In genomic region chr7:28124413-28124812, GRCh38 we compare ENCODE assay signal across 19 cellular contexts.
"Had no signal": no experiment of that assay in that cellular context is flagged by ENCODE, and none has a peak within 500 bp of the region (broad histone marks: within the 10 kb centered on the region; RNA-seq: fewer than 3 reads in every experiment).

No MANE protein-coding gene starts in this region.

- H3K27ac Mint-ChIP-seq: dendritic cell treated with granulocyte-macrophage colony-stimulating factor and Interleukin-4, amounts not matched to agents 40 ng/mL and 50 ng/mL, for 4 days; progenitor cell of endocrine pancreas; stimulated activated naive CD8-positive, alpha-beta T cell treated with anti-CD3 and anti-CD28 coated beads, Interleukin-15, Interleukin-2, amounts not matched to agents 100 ng/mL and 50 ng/mL, for 24 hours had no signal

- H3K9me3 Mint-ChIP-seq: dendritic cell treated with granulocyte-macrophage colony-stimulating factor and Interleukin-4, amounts not matched to agents 40 ng/mL and 50 ng/mL, for 4 days; naive B cell; neural crest cell had no signal

- H3K27me3 Mint-ChIP-seq: dendritic cell treated with granulocyte-macrophage colony-stimulating factor and Interleukin-4, amounts not matched to agents 40 ng/mL and 50 ng/mL, for 4 days; naive B cell; progenitor cell of endocrine pancreas; stimulated activated naive CD8-positive, alpha-beta T cell treated with anti-CD3 and anti-CD28 coated beads, Interleukin-15, Interleukin-2, amounts not matched to agents 100 ng/mL and 50 ng/mL, for 24 hours had no signal

- H3K27ac ChIP-seq: esophagus squamous epithelium, pancreas, upper lobe of left lung, uterus had no signal

- H3K36me3 ChIP-seq: esophagus squamous epithelium, pancreas, tibial artery, upper lobe of left lung, uterus had no signal

- H3K4me3 ChIP-seq: esophagus squamous epithelium, pancreas, smooth muscle cell, tibial artery, upper lobe of left lung, uterus had no signal

- H3K4me1 ChIP-seq: pancreas had no signal

- FAIRE-seq: colon, kidney, pancreas had no signal

- H3K27me3 ChIP-seq: esophagus squamous epithelium, pancreas, tibial artery, upper lobe of left lung, uterus had no signal

- H3K4me2 ChIP-seq: smooth muscle cell had no signal

- ATAC-seq: left colon, left ventricle myocardium superior, pancreas, right cardiac atrium had no signal

- H3K4me3 Mint-ChIP-seq: dendritic cell treated with granulocyte-macrophage colony-stimulating factor and Interleukin-4, amounts not matched to agents 40 ng/mL and 50 ng/mL, for 4 days; neural crest cell; stimulated activated naive CD8-positive, alpha-beta T cell treated with anti-CD3 and anti-CD28 coated beads, Interleukin-15, Interleukin-2, amounts not matched to agents 100 ng/mL and 50 ng/mL, for 24 hours had no signal

- H3K9me3 ChIP-seq: esophagus squamous epithelium, pancreas, tibial artery, upper lobe of left lung, uterus had no signal

- DNase-seq: esophagus squamous epithelium, foreskin fibroblast, kidney, left colon, left ventricle myocardium superior, mesendoderm, naive B cell, nucleus accumbens, pancreas, right cardiac atrium, tibial artery, uterus had no signal
